ENCODE assay signal across 8 cellular contexts in genomic region chr6:144343736-144344428, GRCh38. TPM values are rescaled to one million over a fixed set of nuclear protein-coding genes. Genes with fewer than 3 reads are reported as not detected.
DNase-seq lines count a peak whose midpoint lies in the region; ATAC-seq and TF ChIP-seq lines count a peak whose summit lies in the region.

No MANE protein-coding gene starts in this region.

- no peaks in the 10 kb centered on the region for H3K27me3 Mint-ChIP-seq in central memory CD8-positive, alpha-beta T cell
- no peaks in the 10 kb centered on the region for H3K27me3 Mint-ChIP-seq in osteocyte (ENCODE audit: unreplicated experiment)

- peak overlapping the region; percentile 95 for H3K27ac Mint-ChIP-seq in central memory CD8-positive, alpha-beta T cell (ENCODE audit: low read depth)
- H3K27ac Mint-ChIP-seq in osteocyte (ENCODE audit: unreplicated experiment) = peak overlapping the region; percentile 80

- no peak for TF ChIP-seq POLR2A in NB4 (IDR thresholded peaks at IDR 0.05; ENCODE audit: extremely low read depth, insufficient read length)

- H3K4me3 ChIP-seq in NB4 (ENCODE audit: low read depth, low read length) = peak overlapping the region; percentile 55

- peak overlapping the region; percentile 93 for H3K4me3 Mint-ChIP-seq in central memory CD8-positive, alpha-beta T cell
- no peak overlapping the region for H3K4me3 Mint-ChIP-seq in osteocyte (ENCODE audit: unreplicated experiment)

- peaks cover 83% of the 10 kb centered on the region for H3K4me1 Mint-ChIP-seq in central memory CD8-positive, alpha-beta T cell
- H3K4me1 Mint-ChIP-seq in osteocyte (ENCODE audit: unreplicated experiment) = peaks cover 72% of the 10 kb centered on the region

- H3K9me3 Mint-ChIP-seq in central memory CD8-positive, alpha-beta T cell = no peaks in the 10 kb centered on the region
- no peaks in the 10 kb centered on the region for H3K9me3 Mint-ChIP-seq in osteocyte (ENCODE audit: unreplicated experiment)

- no peak for TF ChIP-seq CTCF in NB4 (IDR thresholded peaks at IDR 0.05; ENCODE audit: low read depth, low read length)
- TF ChIP-seq CTCF in osteocyte (IDR thresholded peaks at IDR 0.05) = no peak

- peak; percentile 50 for ATAC-seq in GM18508 (IDR thresholded peaks at IDR 0.05; ENCODE audit: insufficient read depth, unreplicated experiment)
- peak; percentile 60 for ATAC-seq in HG02610 (IDR thresholded peaks at IDR 0.05; ENCODE audit: unreplicated experiment)
- peak; percentile 74 for ATAC-seq in central memory CD8-positive, alpha-beta T cell (replicated peaks; ENCODE audit: extremely low read depth, poor library complexity, severe bottlenecking)

- peaks cover 13% of the 10 kb centered on the region for H3K36me3 Mint-ChIP-seq in central memory CD8-positive, alpha-beta T cell (ENCODE audit: insufficient read depth)
- H3K36me3 Mint-ChIP-seq in osteocyte (ENCODE audit: unreplicated experiment) = peaks cover 6% of the 10 kb centered on the region

- peak; percentile 89 for DNase-seq in NB4 (ENCODE audit: low read depth)
- peak in 1 of 2 donors; percentile 28 for DNase-seq in central memory CD8-positive, alpha-beta T cell (ENCODE audit: low spot score in 2 of 2)
- no peak for DNase-seq in osteocyte (ENCODE audit: extremely low spot score, unreplicated experiment)
- DNase-seq in COR-L47 (lab: John Stamatoyannopoulos, UW) = no peak
- DNase-seq in NCI-H187 treated with DMSO at 0.1 percent for 48 hours (lab: John Stamatoyannopoulos, UW) = no peak
- DNase-seq in retina = no peak

RNA-seq across cellular contexts. Expression of gene UTRN, which starts 58.7 kb away (rescaled TPM):
- 144 and 152 TPM in 2 replicates for total RNA-seq in osteocyte
